ENCODE assay signal across 1 cellular context in the genomic region with DNA sequence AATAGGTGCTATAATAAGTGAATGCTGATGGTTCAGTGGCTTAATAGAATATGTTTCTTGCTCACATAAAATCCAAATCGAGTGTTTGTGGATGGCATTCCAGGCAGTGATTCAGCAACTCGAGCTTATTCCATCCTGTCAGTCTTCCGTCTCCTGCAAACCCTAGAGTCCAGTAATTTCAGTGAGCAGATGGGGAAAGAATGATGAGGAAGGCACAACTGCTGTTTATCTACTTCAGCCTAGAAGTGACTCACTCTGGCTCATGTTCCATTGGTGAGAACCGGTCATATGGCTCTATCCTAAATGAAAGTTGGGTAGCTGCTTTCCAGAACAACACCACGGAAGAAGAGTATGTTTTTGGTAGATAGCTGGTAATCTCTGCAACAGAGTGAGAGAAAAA.
TF ChIP-seq lines count a peak whose summit lies in the region.

No MANE protein-coding gene starts in this region.

TF ChIP-seq in SK-N-SH, 30 proteins besides CTCF, POLR2A, EP300 and RAD21 (continued from another document):
- TF ChIP-seq, protein P1, sequence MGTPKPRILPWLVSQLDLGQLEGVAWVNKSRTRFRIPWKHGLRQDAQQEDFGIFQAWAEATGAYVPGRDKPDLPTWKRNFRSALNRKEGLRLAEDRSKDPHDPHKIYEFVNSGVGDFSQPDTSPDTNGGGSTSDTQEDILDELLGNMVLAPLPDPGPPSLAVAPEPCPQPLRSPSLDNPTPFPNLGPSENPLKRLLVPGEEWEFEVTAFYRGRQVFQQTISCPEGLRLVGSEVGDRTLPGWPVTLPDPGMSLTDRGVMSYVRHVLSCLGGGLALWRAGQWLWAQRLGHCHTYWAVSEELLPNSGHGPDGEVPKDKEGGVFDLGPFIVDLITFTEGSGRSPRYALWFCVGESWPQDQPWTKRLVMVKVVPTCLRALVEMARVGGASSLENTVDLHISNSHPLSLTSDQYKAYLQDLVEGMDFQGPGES (IDR thresholded peaks at IDR 0.05; ENCODE audit: low read depth, low read length): no peak
- TF ChIP-seq SMC3 (IDR thresholded peaks at IDR 0.05; ENCODE audit: low read depth, low read length): no peak
- TF ChIP-seq, protein P2, sequence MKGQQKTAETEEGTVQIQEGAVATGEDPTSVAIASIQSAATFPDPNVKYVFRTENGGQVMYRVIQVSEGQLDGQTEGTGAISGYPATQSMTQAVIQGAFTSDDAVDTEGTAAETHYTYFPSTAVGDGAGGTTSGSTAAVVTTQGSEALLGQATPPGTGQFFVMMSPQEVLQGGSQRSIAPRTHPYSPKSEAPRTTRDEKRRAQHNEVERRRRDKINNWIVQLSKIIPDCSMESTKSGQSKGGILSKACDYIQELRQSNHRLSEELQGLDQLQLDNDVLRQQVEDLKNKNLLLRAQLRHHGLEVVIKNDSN (IDR thresholded peaks at IDR 0.05; ENCODE audit: borderline replicate concordance, low read depth): peak; percentile 87
- peak; percentile 57; the same call in 1 of the 2 replicates for TF ChIP-seq MAX (IDR thresholded peaks at IDR 0.05; ENCODE audit: low read depth)
- TF ChIP-seq FOXJ3 (CRISPR knock-in tag; IDR thresholded peaks at IDR 0.05): no peak
- no peak for TF ChIP-seq NRF1 (IDR thresholded peaks at IDR 0.05; ENCODE audit: low read depth, low read length)
